In the genomic region with DNA sequence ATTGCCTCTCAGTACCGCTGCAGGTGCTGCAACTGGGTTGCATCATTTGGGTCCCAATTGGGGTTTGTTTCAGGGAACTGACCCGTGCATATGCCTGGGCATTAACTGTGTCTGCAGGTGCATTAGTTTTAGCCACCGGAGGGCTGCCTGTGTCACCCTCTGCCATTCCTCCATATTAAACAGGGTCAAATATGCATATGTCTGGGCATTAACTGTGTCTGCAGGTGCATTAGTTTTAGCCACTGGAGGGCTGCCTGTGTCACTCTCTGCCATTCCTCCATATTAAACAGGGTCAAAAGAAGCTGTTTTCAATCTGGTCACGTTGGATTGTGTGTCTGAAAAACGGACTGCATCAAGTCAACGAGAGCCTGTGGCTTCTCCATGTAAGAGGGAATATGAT, we compare ENCODE assay signal across 1 cellular context.
TF ChIP-seq lines count a peak whose summit lies in the region.

No MANE protein-coding gene starts in this region.

TF ChIP-seq in HEK293, 187 proteins besides CTCF, POLR2A, EP300 and RAD21 (continued from another document):
- TF ChIP-seq, protein P1, sequence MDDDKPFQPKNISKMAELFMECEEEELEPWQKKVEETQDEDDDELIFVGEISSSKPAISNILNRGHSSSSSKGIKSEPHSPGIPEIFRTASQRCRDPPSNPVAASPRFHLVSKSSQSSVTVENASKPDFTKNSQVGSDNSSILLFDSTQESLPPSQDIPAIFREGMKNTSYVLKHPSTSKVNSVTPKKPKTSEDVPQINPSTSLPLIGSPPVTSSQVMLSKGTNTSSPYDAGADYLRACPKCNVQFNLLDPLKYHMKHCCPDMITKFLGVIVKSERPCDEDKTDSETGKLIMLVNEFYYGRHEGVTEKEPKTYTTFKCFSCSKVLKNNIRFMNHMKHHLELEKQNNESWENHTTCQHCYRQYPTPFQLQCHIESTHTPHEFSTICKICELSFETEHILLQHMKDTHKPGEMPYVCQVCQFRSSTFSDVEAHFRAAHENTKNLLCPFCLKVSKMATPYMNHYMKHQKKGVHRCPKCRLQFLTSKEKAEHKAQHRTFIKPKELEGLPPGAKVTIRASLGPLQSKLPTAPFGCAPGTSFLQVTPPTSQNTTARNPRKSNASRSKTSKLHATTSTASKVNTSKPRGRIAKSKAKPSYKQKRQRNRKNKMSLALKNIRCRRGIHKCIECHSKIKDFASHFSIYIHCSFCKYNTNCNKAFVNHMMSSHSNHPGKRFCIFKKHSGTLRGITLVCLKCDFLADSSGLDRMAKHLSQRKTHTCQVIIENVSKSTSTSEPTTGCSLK (tag by site-specific recombination; IDR thresholded peaks at IDR 0.05): no peak
- TF ChIP-seq SALL2 (tag by site-specific recombination; IDR thresholded peaks at IDR 0.05; ENCODE audit: borderline replicate concordance) (no peak), ZNF658 (tag by site-specific recombination; IDR thresholded peaks at IDR 0.05) (no peak), ZNF366 (tag by site-specific recombination; conservative IDR thresholded peaks at IDR 0.05) (no peak), ZNF248 (tag by site-specific recombination; IDR thresholded peaks at IDR 0.05) (no peak), IKZF3 (tag by site-specific recombination; IDR thresholded peaks at IDR 0.05) (no peak), YY1 (tag by site-specific recombination; IDR thresholded peaks at IDR 0.05) (no peak)
